ENCODE assay signal across 1 cellular context in genomic region chr5:72816297-72817075, GRCh38.
TF ChIP-seq lines count a peak whose summit lies in the region.

TNPO1 (plus strand) TSS chr5:72816661; CDS start chr5:72816738, 77 bp downstream.

TF ChIP-seq in HepG2, 621 proteins besides CTCF, POLR2A, EP300 and RAD21 (continued from another document and continues in another):
- TF ChIP-seq, protein P1, sequence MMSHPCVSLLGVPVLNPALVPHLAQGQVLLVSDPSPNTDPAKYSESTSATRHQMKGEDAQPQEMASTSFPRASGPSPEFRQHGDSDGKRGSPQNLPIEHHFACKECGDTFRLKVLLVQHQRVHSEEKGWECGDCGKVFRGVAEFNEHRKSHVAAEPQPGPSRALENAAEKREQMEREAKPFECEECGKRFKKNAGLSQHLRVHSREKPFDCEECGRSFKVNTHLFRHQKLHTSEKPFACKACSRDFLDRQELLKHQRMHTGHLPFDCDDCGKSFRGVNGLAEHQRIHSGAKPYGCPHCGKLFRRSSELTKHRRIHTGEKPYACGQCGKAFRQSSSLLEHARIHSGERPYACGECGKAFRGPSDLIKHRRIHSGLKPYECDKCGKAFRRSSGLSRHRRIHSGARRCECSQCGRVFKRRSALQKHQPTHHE (CRISPR knock-in tag; IDR thresholded peaks at IDR 0.05; ENCODE audit: borderline replicate concordance) = no peak; the same call in 1 of the 2 replicates
- TF ChIP-seq ZNF263 (CRISPR knock-in tag; IDR thresholded peaks at IDR 0.05) = no peak
- TF ChIP-seq MIER3 (CRISPR knock-in tag; IDR thresholded peaks at IDR 0.05; ENCODE audit: borderline replicate concordance) = no peak
- peak; percentile 9; the same call in 1 of the 2 replicates for TF ChIP-seq GATAD2A (CRISPR knock-in tag; IDR thresholded peaks at IDR 0.05)
- TF ChIP-seq ZNF460 (CRISPR knock-in tag; IDR thresholded peaks at IDR 0.05; ENCODE audit: borderline replicate concordance) = no peak
- TF ChIP-seq MEIS2 (CRISPR knock-in tag; IDR thresholded peaks at IDR 0.05) = peak; percentile 50; the same call in 1 of the 2 replicates
- TF ChIP-seq HDAC1 (CRISPR knock-in tag; IDR thresholded peaks at IDR 0.05) = peak; percentile 73
- peak; percentile 81; the same call in 1 of the 2 replicates for TF ChIP-seq ZNF430 (CRISPR knock-in tag; IDR thresholded peaks at IDR 0.05)
- TF ChIP-seq ZNF704 (CRISPR knock-in tag; IDR thresholded peaks at IDR 0.05; ENCODE audit: borderline replicate concordance) = peak; percentile 53; the same call in 1 of the 2 replicates
- TF ChIP-seq, protein P2, sequence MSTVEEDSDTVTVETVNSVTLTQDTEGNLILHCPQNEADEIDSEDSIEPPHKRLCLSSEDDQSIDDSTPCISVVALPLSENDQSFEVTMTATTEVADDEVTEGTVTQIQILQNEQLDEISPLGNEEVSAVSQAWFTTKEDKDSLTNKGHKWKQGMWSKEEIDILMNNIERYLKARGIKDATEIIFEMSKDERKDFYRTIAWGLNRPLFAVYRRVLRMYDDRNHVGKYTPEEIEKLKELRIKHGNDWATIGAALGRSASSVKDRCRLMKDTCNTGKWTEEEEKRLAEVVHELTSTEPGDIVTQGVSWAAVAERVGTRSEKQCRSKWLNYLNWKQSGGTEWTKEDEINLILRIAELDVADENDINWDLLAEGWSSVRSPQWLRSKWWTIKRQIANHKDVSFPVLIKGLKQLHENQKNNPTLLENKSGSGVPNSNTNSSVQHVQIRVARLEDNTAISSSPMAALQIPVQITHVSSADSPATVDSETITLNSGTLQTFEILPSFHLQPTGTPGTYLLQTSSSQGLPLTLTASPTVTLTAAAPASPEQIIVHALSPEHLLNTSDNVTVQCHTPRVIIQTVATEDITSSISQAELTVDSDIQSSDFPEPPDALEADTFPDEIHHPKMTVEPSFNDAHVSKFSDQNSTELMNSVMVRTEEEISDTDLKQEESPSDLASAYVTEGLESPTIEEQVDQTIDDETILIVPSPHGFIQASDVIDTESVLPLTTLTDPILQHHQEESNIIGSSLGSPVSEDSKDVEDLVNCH (CRISPR knock-in tag; IDR thresholded peaks at IDR 0.05) = no peak
- TF ChIP-seq, protein P3, sequence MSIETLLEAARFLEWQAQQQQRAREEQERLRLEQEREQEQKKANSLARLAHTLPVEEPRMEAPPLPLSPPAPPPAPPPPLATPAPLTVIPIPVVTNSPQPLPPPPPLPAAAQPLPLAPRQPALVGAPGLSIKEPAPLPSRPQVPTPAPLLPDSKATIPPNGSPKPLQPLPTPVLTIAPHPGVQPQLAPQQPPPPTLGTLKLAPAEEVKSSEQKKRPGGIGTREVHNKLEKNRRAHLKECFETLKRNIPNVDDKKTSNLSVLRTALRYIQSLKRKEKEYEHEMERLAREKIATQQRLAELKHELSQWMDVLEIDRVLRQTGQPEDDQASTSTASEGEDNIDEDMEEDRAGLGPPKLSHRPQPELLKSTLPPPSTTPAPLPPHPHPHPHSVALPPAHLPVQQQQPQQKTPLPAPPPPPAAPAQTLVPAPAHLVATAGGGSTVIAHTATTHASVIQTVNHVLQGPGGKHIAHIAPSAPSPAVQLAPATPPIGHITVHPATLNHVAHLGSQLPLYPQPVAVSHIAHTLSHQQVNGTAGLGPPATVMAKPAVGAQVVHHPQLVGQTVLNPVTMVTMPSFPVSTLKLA (IDR thresholded peaks at IDR 0.05) = no peak
- no peak for TF ChIP-seq HOXA9 (CRISPR knock-in tag; IDR thresholded peaks at IDR 0.05; ENCODE audit: borderline replicate concordance)
- no peak for TF ChIP-seq TFE3 (CRISPR knock-in tag; IDR thresholded peaks at IDR 0.05)
- TF ChIP-seq, protein P4, sequence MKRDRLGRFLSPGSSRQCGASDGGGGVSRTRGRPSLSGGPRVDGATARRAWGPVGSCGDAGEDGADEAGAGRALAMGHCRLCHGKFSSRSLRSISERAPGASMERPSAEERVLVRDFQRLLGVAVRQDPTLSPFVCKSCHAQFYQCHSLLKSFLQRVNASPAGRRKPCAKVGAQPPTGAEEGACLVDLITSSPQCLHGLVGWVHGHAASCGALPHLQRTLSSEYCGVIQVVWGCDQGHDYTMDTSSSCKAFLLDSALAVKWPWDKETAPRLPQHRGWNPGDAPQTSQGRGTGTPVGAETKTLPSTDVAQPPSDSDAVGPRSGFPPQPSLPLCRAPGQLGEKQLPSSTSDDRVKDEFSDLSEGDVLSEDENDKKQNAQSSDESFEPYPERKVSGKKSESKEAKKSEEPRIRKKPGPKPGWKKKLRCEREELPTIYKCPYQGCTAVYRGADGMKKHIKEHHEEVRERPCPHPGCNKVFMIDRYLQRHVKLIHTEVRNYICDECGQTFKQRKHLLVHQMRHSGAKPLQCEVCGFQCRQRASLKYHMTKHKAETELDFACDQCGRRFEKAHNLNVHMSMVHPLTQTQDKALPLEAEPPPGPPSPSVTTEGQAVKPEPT (CRISPR knock-in tag; IDR thresholded peaks at IDR 0.05; ENCODE audit: low read depth) = no peak
- peak; percentile 56 to 88; a peak in 3 of 4 replicates for TF ChIP-seq HMGXB4 (CRISPR knock-in tag; IDR thresholded peaks at IDR 0.05; ENCODE audit: borderline replicate concordance in 1 of 2, low read depth in 1 of 2)
- peak; percentile 46; the same call in 1 of the 2 replicates for TF ChIP-seq SP5 (CRISPR knock-in tag; IDR thresholded peaks at IDR 0.05; ENCODE audit: borderline replicate concordance, low read depth)
- no peak for TF ChIP-seq AHR (CRISPR knock-in tag; IDR thresholded peaks at IDR 0.05)
- TF ChIP-seq, protein P5, sequence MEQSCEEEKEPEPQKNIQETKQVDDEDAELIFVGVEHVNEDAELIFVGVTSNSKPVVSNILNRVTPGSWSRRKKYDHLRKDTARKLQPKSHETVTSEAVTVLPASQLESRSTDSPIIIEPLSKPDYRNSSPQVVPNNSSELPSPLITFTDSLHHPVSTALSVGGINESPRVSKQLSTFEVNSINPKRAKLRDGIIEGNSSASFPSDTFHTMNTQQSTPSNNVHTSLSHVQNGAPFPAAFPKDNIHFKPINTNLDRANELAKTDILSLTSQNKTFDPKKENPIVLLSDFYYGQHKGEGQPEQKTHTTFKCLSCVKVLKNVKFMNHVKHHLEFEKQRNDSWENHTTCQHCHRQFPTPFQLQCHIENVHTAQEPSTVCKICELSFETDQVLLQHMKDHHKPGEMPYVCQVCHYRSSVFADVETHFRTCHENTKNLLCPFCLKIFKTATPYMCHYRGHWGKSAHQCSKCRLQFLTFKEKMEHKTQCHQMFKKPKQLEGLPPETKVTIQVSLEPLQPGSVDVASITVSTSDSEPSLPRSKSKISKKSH (CRISPR knock-in tag; IDR thresholded peaks at IDR 0.05; ENCODE audit: borderline replicate concordance) = 0 out of 2 replicates have a peak, but pooled peaks have one; percentile 19
- no peak for TF ChIP-seq MAZ (IDR thresholded peaks at IDR 0.05; ENCODE audit: borderline replicate concordance, low read depth, low read length)
- TF ChIP-seq MAZ (CRISPR knock-in tag; IDR thresholded peaks at IDR 0.05; ENCODE audit: low read depth) = peak; percentile 66
- TF ChIP-seq FIP1L1 (IDR thresholded peaks at IDR 0.05; ENCODE audit: borderline replicate concordance, insufficient read depth, low read depth, low read length) = no peak
- TF ChIP-seq PAF1 (CRISPR knock-in tag; IDR thresholded peaks at IDR 0.05) = no peak
- peak; percentile 95 for TF ChIP-seq ZFX (CRISPR knock-in tag; IDR thresholded peaks at IDR 0.05; ENCODE audit: low read depth)
- no peak for TF ChIP-seq ZBTB1 (CRISPR knock-in tag; IDR thresholded peaks at IDR 0.05; ENCODE audit: borderline replicate concordance)
- TF ChIP-seq, protein P6, sequence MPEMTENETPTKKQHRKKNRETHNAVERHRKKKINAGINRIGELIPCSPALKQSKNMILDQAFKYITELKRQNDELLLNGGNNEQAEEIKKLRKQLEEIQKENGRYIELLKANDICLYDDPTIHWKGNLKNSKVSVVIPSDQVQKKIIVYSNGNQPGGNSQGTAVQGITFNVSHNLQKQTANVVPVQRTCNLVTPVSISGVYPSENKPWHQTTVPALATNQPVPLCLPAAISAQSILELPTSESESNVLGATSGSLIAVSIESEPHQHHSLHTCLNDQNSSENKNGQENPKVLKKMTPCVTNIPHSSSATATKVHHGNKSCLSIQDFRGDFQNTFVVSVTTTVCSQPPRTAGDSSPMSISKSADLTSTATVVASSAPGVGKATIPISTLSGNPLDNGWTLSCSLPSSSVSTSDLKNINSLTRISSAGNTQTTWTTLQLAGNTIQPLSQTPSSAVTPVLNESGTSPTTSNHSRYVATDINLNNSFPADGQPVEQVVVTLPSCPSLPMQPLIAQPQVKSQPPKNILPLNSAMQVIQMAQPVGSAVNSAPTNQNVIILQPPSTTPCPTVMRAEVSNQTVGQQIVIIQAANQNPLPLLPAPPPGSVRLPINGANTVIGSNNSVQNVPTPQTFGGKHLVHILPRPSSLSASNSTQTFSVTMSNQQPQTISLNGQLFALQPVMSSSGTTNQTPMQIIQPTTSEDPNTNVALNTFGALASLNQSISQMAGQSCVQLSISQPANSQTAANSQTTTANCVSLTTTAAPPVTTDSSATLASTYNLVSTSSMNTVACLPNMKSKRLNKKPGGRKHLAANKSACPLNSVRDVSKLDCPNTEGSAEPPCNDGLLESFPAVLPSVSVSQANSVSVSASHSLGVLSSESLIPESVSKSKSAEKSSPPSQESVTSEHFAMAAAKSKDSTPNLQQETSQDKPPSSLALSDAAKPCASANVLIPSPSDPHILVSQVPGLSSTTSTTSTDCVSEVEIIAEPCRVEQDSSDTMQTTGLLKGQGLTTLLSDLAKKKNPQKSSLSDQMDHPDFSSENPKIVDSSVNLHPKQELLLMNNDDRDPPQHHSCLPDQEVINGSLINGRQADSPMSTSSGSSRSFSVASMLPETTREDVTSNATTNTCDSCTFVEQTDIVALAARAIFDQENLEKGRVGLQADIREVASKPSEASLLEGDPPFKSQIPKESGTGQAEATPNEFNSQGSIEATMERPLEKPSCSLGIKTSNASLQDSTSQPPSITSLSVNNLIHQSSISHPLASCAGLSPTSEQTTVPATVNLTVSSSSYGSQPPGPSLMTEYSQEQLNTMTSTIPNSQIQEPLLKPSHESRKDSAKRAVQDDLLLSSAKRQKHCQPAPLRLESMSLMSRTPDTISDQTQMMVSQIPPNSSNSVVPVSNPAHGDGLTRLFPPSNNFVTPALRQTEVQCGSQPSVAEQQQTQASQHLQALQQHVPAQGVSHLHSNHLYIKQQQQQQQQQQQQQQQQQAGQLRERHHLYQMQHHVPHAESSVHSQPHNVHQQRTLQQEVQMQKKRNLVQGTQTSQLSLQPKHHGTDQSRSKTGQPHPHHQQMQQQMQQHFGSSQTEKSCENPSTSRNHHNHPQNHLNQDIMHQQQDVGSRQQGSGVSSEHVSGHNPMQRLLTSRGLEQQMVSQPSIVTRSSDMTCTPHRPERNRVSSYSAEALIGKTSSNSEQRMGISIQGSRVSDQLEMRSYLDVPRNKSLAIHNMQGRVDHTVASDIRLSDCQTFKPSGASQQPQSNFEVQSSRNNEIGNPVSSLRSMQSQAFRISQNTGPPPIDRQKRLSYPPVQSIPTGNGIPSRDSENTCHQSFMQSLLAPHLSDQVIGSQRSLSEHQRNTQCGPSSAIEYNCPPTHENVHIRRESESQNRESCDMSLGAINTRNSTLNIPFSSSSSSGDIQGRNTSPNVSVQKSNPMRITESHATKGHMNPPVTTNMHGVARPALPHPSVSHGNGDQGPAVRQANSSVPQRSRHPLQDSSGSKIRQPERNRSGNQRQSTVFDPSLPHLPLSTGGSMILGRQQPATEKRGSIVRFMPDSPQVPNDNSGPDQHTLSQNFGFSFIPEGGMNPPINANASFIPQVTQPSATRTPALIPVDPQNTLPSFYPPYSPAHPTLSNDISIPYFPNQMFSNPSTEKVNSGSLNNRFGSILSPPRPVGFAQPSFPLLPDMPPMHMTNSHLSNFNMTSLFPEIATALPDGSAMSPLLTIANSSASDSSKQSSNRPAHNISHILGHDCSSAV (CRISPR knock-in tag; IDR thresholded peaks at IDR 0.05; ENCODE audit: borderline replicate concordance) = no peak
- TF ChIP-seq ZBTB25 (CRISPR knock-in tag; IDR thresholded peaks at IDR 0.05) = no peak
- TF ChIP-seq YY1 (IDR thresholded peaks at IDR 0.05; ENCODE audit: insufficient read depth, insufficient replicate concordance, low read depth, low read length) = peak; percentile 64
- TF ChIP-seq KLF15 (CRISPR knock-in tag; IDR thresholded peaks at IDR 0.05; ENCODE audit: borderline replicate concordance) = no peak
- peak; percentile 30; the same call in 1 of the 2 replicates for TF ChIP-seq ZNF138 (CRISPR knock-in tag; IDR thresholded peaks at IDR 0.05; ENCODE audit: low read depth)
- TF ChIP-seq KMT2B (CRISPR knock-in tag; IDR thresholded peaks at IDR 0.05) = peak; percentile 40; the same call in 1 of the 2 replicates
- TF ChIP-seq HOXA3 (CRISPR knock-in tag; IDR thresholded peaks at IDR 0.05) = peak; percentile 71
- peak; percentile 96 for TF ChIP-seq ZFY (CRISPR knock-in tag; IDR thresholded peaks at IDR 0.05)
